9 cellular contexts compared by ENCODE assay signal in the genomic region with DNA sequence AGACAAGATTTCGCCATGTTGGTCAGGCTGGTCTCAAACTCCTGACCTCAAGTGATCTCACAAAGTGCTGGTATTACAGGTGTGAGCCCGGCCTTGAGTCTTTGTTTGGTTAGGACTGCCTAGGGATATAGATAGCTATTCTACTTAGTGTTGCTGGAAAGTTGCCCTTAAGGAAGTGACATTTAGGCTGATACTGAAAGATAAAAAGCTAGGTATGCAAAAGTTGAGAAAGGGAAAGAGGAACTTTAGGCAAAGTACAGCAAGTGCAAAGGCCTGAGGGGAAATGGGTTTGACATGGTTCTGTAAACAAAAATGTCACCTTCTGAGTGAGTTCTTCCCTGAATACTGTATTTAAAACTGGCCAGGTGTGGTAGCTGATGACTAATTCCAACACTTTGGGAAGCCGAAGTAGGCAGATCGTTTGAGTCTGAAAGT.
DNase-seq lines count a peak whose midpoint lies in the region; ATAC-seq lines count a peak whose summit lies in the region.
"Had no signal": no experiment of that assay in that cellular context is flagged by ENCODE, and none has a peak within 500 bp of the region (broad histone marks: within the 10 kb centered on the region; RNA-seq: fewer than 3 reads in every experiment).

No MANE protein-coding gene starts in this region.

- H3K4me1 Mint-ChIP-seq in activated CD4-positive, alpha-beta memory T cell treated with anti-CD3 and anti-CD28 coated beads for 36 hours (ENCODE audit: low read depth): peaks cover 50% of the 10 kb centered on the region
- peaks cover 34% of the 10 kb centered on the region for H3K4me1 Mint-ChIP-seq in activated CD4-positive, alpha-beta memory T cell treated with anti-CD3 and anti-CD28 coated beads, Interleukin-2, amount 10 ng/mL, durations not matched to agents 7 days and 5 days
- H3K4me1 Mint-ChIP-seq in activated T-helper 2 cell treated with anti-CD3 and anti-CD28 coated beads, Interferon-gamma antibody, Interleukin-2, Interleukin-4, amounts not matched to agents 10 μg/mL and 5 μg/mL and 100 μg/mL, durations not matched to agents 14 hours and 24 hours and 36 hours (ENCODE audit: low read depth): peaks cover 54% of the 10 kb centered on the region

- no peaks in the 10 kb centered on the region for H3K36me3 Mint-ChIP-seq in activated CD4-positive, alpha-beta memory T cell treated with anti-CD3 and anti-CD28 coated beads for 36 hours
- peaks cover 9% of the 10 kb centered on the region for H3K36me3 Mint-ChIP-seq in activated CD4-positive, alpha-beta memory T cell treated with anti-CD3 and anti-CD28 coated beads, Interleukin-2, amount 10 ng/mL, durations not matched to agents 7 days and 5 days (ENCODE audit: low read depth)
- H3K36me3 Mint-ChIP-seq in activated T-helper 2 cell treated with anti-CD3 and anti-CD28 coated beads, Interferon-gamma antibody, Interleukin-2, Interleukin-4, amounts not matched to agents 10 μg/mL and 5 μg/mL and 100 μg/mL, durations not matched to agents 14 hours and 24 hours and 36 hours (ENCODE audit: low read depth): peaks cover 32% of the 10 kb centered on the region

- CTCF ChIA-PET in activated CD4-positive, alpha-beta memory T cell treated with anti-CD3 and anti-CD28 coated beads for 36 hours (lab: Charles Lee): no interaction called here
- CTCF ChIA-PET in activated CD4-positive, alpha-beta memory T cell treated with anti-CD3 and anti-CD28 coated beads, Interleukin-2, amount 10 ng/mL, durations not matched to agents 7 days and 5 days (lab: Charles Lee): no interaction called here

- H3K27ac Mint-ChIP-seq in activated CD4-positive, alpha-beta memory T cell treated with anti-CD3 and anti-CD28 coated beads for 36 hours: peak overlapping the region; percentile 55
- H3K27ac Mint-ChIP-seq in activated CD4-positive, alpha-beta memory T cell treated with anti-CD3 and anti-CD28 coated beads, Interleukin-2, amount 10 ng/mL, durations not matched to agents 7 days and 5 days: no peak overlapping the region
- peak overlapping the region; percentile 55 for H3K27ac Mint-ChIP-seq in activated T-helper 2 cell treated with anti-CD3 and anti-CD28 coated beads, Interferon-gamma antibody, Interleukin-2, Interleukin-4, amounts not matched to agents 10 μg/mL and 5 μg/mL and 100 μg/mL, durations not matched to agents 14 hours and 24 hours and 36 hours

- H3K27me3 Mint-ChIP-seq in activated CD4-positive, alpha-beta memory T cell treated with anti-CD3 and anti-CD28 coated beads for 36 hours: no peaks in the 10 kb centered on the region
- no peaks in the 10 kb centered on the region for H3K27me3 Mint-ChIP-seq in activated CD4-positive, alpha-beta memory T cell treated with anti-CD3 and anti-CD28 coated beads, Interleukin-2, amount 10 ng/mL, durations not matched to agents 7 days and 5 days
- H3K27me3 Mint-ChIP-seq in activated T-helper 2 cell treated with anti-CD3 and anti-CD28 coated beads, Interferon-gamma antibody, Interleukin-2, Interleukin-4, amounts not matched to agents 10 μg/mL and 5 μg/mL and 100 μg/mL, durations not matched to agents 14 hours and 24 hours and 36 hours (ENCODE audit: low read depth): no peaks in the 10 kb centered on the region

- ATAC-seq in HG03175 (IDR thresholded peaks at IDR 0.05; ENCODE audit: unreplicated experiment) (peak; percentile 61), HG03039 (IDR thresholded peaks at IDR 0.05; ENCODE audit: unreplicated experiment) (no peak)
- ATAC-seq in stimulated activated naive CD8-positive, alpha-beta T cell treated with anti-CD3 and anti-CD28 coated beads, Interleukin-15, Interleukin-2, amounts not matched to agents 100 U/mL and 50 U/mL, for 24 hours: peak; percentile 24
- ATAC-seq: activated CD4-positive, CD25-positive, alpha-beta regulatory T cell treated with anti-CD3 and anti-CD28 coated beads, Interleukin-2, amount 50 U/mL, for 24 hours had no signal

- H3K4me3 Mint-ChIP-seq in activated CD4-positive, alpha-beta memory T cell treated with anti-CD3 and anti-CD28 coated beads for 36 hours: no peak overlapping the region
- H3K4me3 Mint-ChIP-seq in activated CD4-positive, alpha-beta memory T cell treated with anti-CD3 and anti-CD28 coated beads, Interleukin-2, amount 10 ng/mL, durations not matched to agents 7 days and 5 days: no peak overlapping the region
- no peak overlapping the region for H3K4me3 Mint-ChIP-seq in activated T-helper 2 cell treated with anti-CD3 and anti-CD28 coated beads, Interferon-gamma antibody, Interleukin-2, Interleukin-4, amounts not matched to agents 10 μg/mL and 5 μg/mL and 100 μg/mL, durations not matched to agents 14 hours and 24 hours and 36 hours (ENCODE audit: low read depth)

- intact Hi-C loops in activated CD4-positive, alpha-beta memory T cell treated with anti-CD3 and anti-CD28 coated beads for 36 hours (cut with micrococcal nuclease): no loop called here
- intact Hi-C loops in activated T-helper 2 cell treated with anti-CD3 and anti-CD28 coated beads, Interferon-gamma antibody, Interleukin-2, Interleukin-4, amounts not matched to agents 10 μg/mL and 5 μg/mL and 100 μg/mL, durations not matched to agents 14 hours and 24 hours and 36 hours (cut with micrococcal nuclease): loop anchor here (5.0 kb wide), 1 partner anchor 40 kb away; no protein-coding TSS in a partner anchor

- DNase-seq in activated CD4-positive, alpha-beta memory T cell treated with anti-CD3 and anti-CD28 coated beads for 36 hours: no peak
- no peak for DNase-seq in activated CD4-positive, alpha-beta memory T cell treated with anti-CD3 and anti-CD28 coated beads, Interleukin-2, amount 10 ng/mL, durations not matched to agents 7 days and 5 days
- DNase-seq in activated T-helper 2 cell treated with anti-CD3 and anti-CD28 coated beads, Interferon-gamma antibody, Interleukin-2, Interleukin-4, amounts not matched to agents 10 μg/mL and 5 μg/mL and 100 μg/mL, durations not matched to agents 14 hours and 24 hours and 36 hours (ENCODE audit: low spot score): no peak
- no peak for DNase-seq in stimulated activated naive CD8-positive, alpha-beta T cell treated with anti-CD3 and anti-CD28 coated beads, Interleukin-15, Interleukin-2, amounts not matched to agents 100 U/mL and 50 U/mL, for 24 hours
- DNase-seq in HT-29 (ENCODE audit: low spot score) (no peak), NCI-H2029 treated with DMSO at 0.1 percent for 48 hours (lab: John Stamatoyannopoulos, UW) (no peak)

- H3K9me3 Mint-ChIP-seq in activated CD4-positive, alpha-beta memory T cell treated with anti-CD3 and anti-CD28 coated beads for 36 hours: no peaks in the 10 kb centered on the region
- peaks cover 2% of the 10 kb centered on the region for H3K9me3 Mint-ChIP-seq in activated CD4-positive, alpha-beta memory T cell treated with anti-CD3 and anti-CD28 coated beads, Interleukin-2, amount 10 ng/mL, durations not matched to agents 7 days and 5 days
- H3K9me3 Mint-ChIP-seq in activated T-helper 2 cell treated with anti-CD3 and anti-CD28 coated beads, Interferon-gamma antibody, Interleukin-2, Interleukin-4, amounts not matched to agents 10 μg/mL and 5 μg/mL and 100 μg/mL, durations not matched to agents 14 hours and 24 hours and 36 hours: no peaks in the 10 kb centered on the region

- POLR2A ChIA-PET in activated CD4-positive, alpha-beta memory T cell treated with anti-CD3 and anti-CD28 coated beads for 36 hours (lab: Charles Lee): interaction anchor here (1.5 kb wide), 1 partner anchor 25 kb away, joined by 3 read pairs; no protein-coding TSS in a partner anchor
- POLR2A ChIA-PET in activated CD4-positive, alpha-beta memory T cell treated with anti-CD3 and anti-CD28 coated beads, Interleukin-2, amount 10 ng/mL, durations not matched to agents 7 days and 5 days (lab: Charles Lee): interaction anchor here (1.4 kb wide), 1 partner anchor 18 kb away, joined by 3 read pairs; no protein-coding TSS in a partner anchor
